8 cellular contexts compared by ENCODE assay signal in genomic region chr3:107697855-107698254, GRCh38.
A peak's percentile ranks its signal among the peaks of the same experiment; 100 is the strongest.
DNase-seq lines count a peak whose midpoint lies in the region; ATAC-seq and TF ChIP-seq lines count a peak whose summit lies in the region.
"Not testable (repeated sequence)": the region's sequence is repeated elsewhere in the genome, so short reads cannot be mapped to it uniquely, and the experiment has no call there.

No MANE protein-coding gene starts in this region.

- peak overlapping the region; percentile 76 for H3K4me3 Mint-ChIP-seq in GM23338
- peak overlapping the region; percentile 73 for H3K4me3 Mint-ChIP-seq in activated T-cell treated with anti-CD3 and anti-CD28 coated beads, Interleukin-2, amount 50 U/mL, for 4 hours

- not testable (repeated sequence) for TF ChIP-seq POLR2A in Peyer's patch (IDR thresholded peaks at IDR 0.05); transverse colon (IDR thresholded peaks at IDR 0.05)

- H4K91ac ChIP-seq in trophoblast cell (ENCODE audit: low read depth, low read length) = peak overlapping the region; percentile 43

- peaks cover 15% of the 10 kb centered on the region for H3K4me1 Mint-ChIP-seq in GM23338
- H3K4me1 Mint-ChIP-seq in activated T-cell treated with anti-CD3 and anti-CD28 coated beads, Interleukin-2, amount 50 U/mL, for 4 hours (ENCODE audit: low read depth) = peaks cover 23% of the 10 kb centered on the region

- DNase-seq in GM23338 (ENCODE audit: low spot score); activated T-cell treated with anti-CD3 and anti-CD28 coated beads, Interleukin-2, amount 50 U/mL, for 4 hours; choroid plexus epithelial cell (ENCODE audit: low read depth); cardiac muscle cell (ENCODE audit: low read depth in 1 of 2, low spot score in 1 of 2); lower lobe of right lung; trophoblast cell: not testable (repeated sequence)
- peak in 1 of 3 donors; percentile 48 for DNase-seq in Peyer's patch
- peak; percentile 38 for DNase-seq in transverse colon

- not testable (repeated sequence) for H3K27me3 Mint-ChIP-seq in GM23338 (ENCODE audit: insufficient read depth, low read depth, poor library complexity); activated T-cell treated with anti-CD3 and anti-CD28 coated beads, Interleukin-2, amount 50 U/mL, for 4 hours (ENCODE audit: low read depth)

- not testable (repeated sequence) for TF ChIP-seq CTCF in GM23338 (conservative IDR thresholded peaks at IDR 0.05; ENCODE audit: low read depth in 2 of 2); Peyer's patch (IDR thresholded peaks at IDR 0.05); choroid plexus epithelial cell (conservative IDR thresholded peaks at IDR 0.05; ENCODE audit: low read depth, low read length); cardiac muscle cell (IDR thresholded peaks at IDR 0.05; ENCODE audit: low read depth, low read length); lower lobe of right lung (IDR thresholded peaks at IDR 0.05); transverse colon (IDR thresholded peaks at IDR 0.05)

- H3K9me3 Mint-ChIP-seq in GM23338; activated T-cell treated with anti-CD3 and anti-CD28 coated beads, Interleukin-2, amount 50 U/mL, for 4 hours: not testable (repeated sequence)

- H4K20me1 ChIP-seq in GM23338 (replicated peaks; ENCODE audit: insufficient read depth) = not testable (repeated sequence)

- not testable (repeated sequence) for H2BK5ac ChIP-seq in trophoblast cell (ENCODE audit: low read depth, low read length, poor library complexity)

- H3F3A ChIP-seq in GM23338 (replicated peaks; ENCODE audit: low read depth) = not testable (repeated sequence)

- H3K4ac ChIP-seq in trophoblast cell (ENCODE audit: low read depth, low read length) = peak overlapping the region; percentile 36

- intact Hi-C loops in lower lobe of right lung (cut with DNase I); transverse colon (cut with DNase I; ENCODE audit: low total_unique reads): not testable (repeated sequence)

- H4K8ac ChIP-seq in trophoblast cell (ENCODE audit: low read depth, low read length) = peak overlapping the region; percentile 11

- not testable (repeated sequence) for ATAC-seq in GM23338; activated T-cell treated with anti-CD3 and anti-CD28 coated beads, Interleukin-2, amount 50 U/mL, for 4 hours; lower lobe of right lung

- peak overlapping the region; percentile 72 for H3K18ac ChIP-seq in trophoblast cell (ENCODE audit: low read length)

- not testable (repeated sequence) for H3K9me3 ChIP-seq in Peyer's patch; cardiac muscle cell (ENCODE audit: low read depth); lower lobe of right lung; trophoblast cell (ENCODE audit: insufficient read depth, low read depth, low read length); transverse colon

- not testable (repeated sequence) for H2BK120ac ChIP-seq in trophoblast cell (ENCODE audit: insufficient read depth, low read length, poor library complexity)

- not testable (repeated sequence) for H3K36me3 ChIP-seq in GM23338 (ENCODE audit: insufficient read depth); Peyer's patch; cardiac muscle cell; lower lobe of right lung; trophoblast cell (ENCODE audit: control insufficient read depth in 1 of 2, insufficient read depth in 2 of 2, low read length in 2 of 2); transverse colon

- H3K4me3 ChIP-seq in GM23338 (peak overlapping the region; percentile 68), Peyer's patch (peak overlapping the region; percentile 24 to 49 (median 38)), choroid plexus epithelial cell (ENCODE audit: low read depth, low read length) (peak overlapping the region; percentile 46), cardiac muscle cell (peak overlapping the region; percentile 23), lower lobe of right lung (peak overlapping the region; percentile 35), trophoblast cell (ENCODE audit: low read depth, low read length) (peak overlapping the region; percentile 60), transverse colon (peak overlapping the region in 3 of 4 donors; percentile 28 to 51 (median 31))

- H3K79me2 ChIP-seq in GM23338 (replicated peaks; ENCODE audit: insufficient read depth) = peaks cover 19% of the 10 kb centered on the region
- H3K79me2 ChIP-seq in trophoblast cell (ENCODE audit: control insufficient read depth, insufficient read depth, low read length, poor library complexity) = not testable (repeated sequence)

- H3K79me1 ChIP-seq in trophoblast cell (ENCODE audit: low read length) = not testable (repeated sequence)

- H3K23ac ChIP-seq in trophoblast cell (ENCODE audit: low read length) = not testable (repeated sequence)

- not testable (repeated sequence) for H3K9ac ChIP-seq in trophoblast cell (ENCODE audit: low read length)

- H2BK12ac ChIP-seq in trophoblast cell (ENCODE audit: low read length) = not testable (repeated sequence)

- H3K4me2 ChIP-seq in GM23338 (peak overlapping the region; percentile 81), trophoblast cell (ENCODE audit: low read length) (peak overlapping the region; percentile 58)

- WGBS in trophoblast cell (ENCODE audit: extremely low coverage, insufficient coverage, insufficient read length) = 100% methylated on average over 1 of the region's 23 CpGs
- WGBS in transverse colon (ENCODE audit: low coverage in 1 of 2), 2 donors = 58 to 69% methylated on average over 5 to 14 of the region's 23 CpGs

- H3K4me1 ChIP-seq in GM23338 (ENCODE audit: insufficient read depth); Peyer's patch; cardiac muscle cell (ENCODE audit: low read depth); lower lobe of right lung; trophoblast cell (ENCODE audit: control insufficient read depth in 1 of 2, insufficient read depth in 2 of 2, low read length in 2 of 2); transverse colon: not testable (repeated sequence)

- not testable (repeated sequence) for H3K27me3 ChIP-seq in GM23338 (ENCODE audit: insufficient read depth); Peyer's patch; cardiac muscle cell; lower lobe of right lung (ENCODE audit: low read depth); trophoblast cell (ENCODE audit: insufficient read depth, low read length); transverse colon

- H3K9me2 ChIP-seq in GM23338 (ENCODE audit: insufficient read depth) = not testable (repeated sequence)

- in situ Hi-C loops in transverse colon (cut with MboI; ENCODE audit: low pct_ligation_motif_present in 1 of 4, low pct_unique_long_range_greater_than_20kb in 1 of 4, low sequenced_read_pairs in 3 of 4) = not testable (repeated sequence)

- not testable (repeated sequence) for H3K27ac ChIP-seq in GM23338 (ENCODE audit: low read depth); lower lobe of right lung; trophoblast cell (ENCODE audit: low read depth, low read length)
- H3K27ac ChIP-seq in Peyer's patch (peak overlapping the region in 1 of 4 donors; percentile 25), cardiac muscle cell (peak overlapping the region; percentile 71), transverse colon (peak overlapping the region in 3 of 4 donors; percentile 9 to 51 (median 37))

- H3K14ac ChIP-seq in trophoblast cell (ENCODE audit: low read length) = not testable (repeated sequence)

- H2AFZ ChIP-seq in GM23338 = 0 out of 2 replicates have a peak overlapping the region, but pooled peaks have one; percentile 74
- not testable (repeated sequence) for H2AFZ ChIP-seq in trophoblast cell (ENCODE audit: insufficient read depth, low read length, poor library complexity)

- peak overlapping the region; percentile 96 for H3K27ac Mint-ChIP-seq in GM23338

- TF ChIP-seq EP300 in transverse colon (IDR thresholded peaks at IDR 0.05; ENCODE audit: low read depth) = not testable (repeated sequence)

- H4K12ac ChIP-seq in trophoblast cell (ENCODE audit: low read depth, low read length) = not testable (repeated sequence)

- not testable (repeated sequence) for H2AK5ac ChIP-seq in trophoblast cell (ENCODE audit: low read length)

- H3K36me3 Mint-ChIP-seq in GM23338 (ENCODE audit: low read depth); activated T-cell treated with anti-CD3 and anti-CD28 coated beads, Interleukin-2, amount 50 U/mL, for 4 hours (ENCODE audit: insufficient read depth): not testable (repeated sequence)
